In genomic region chr3:169668957-169669681, GRCh38 we compare ENCODE assay signal across 8 cellular contexts. TPM values are rescaled to one million over a fixed set of nuclear protein-coding genes. Genes with fewer than 3 reads are reported as not detected.
DNase-seq lines count a peak whose midpoint lies in the region; FAIRE-seq and TF ChIP-seq lines count a peak whose summit lies in the region.

No MANE protein-coding gene starts in this region.

- no peak overlapping the region for H4K5ac ChIP-seq in H9 (ENCODE audit: insufficient read length, low read depth, low read length)

- no CpG with 5 or more reads among the region's 45 CpGs for WGBS in H9 (ENCODE audit: extremely low coverage, insufficient read length, low lambda C conversion rate)
- 1 to 2% (median 1%) methylated on average over 45 of the region's 45 CpGs for WGBS in small intestine, 3 donors

- peak; percentile 91 to 93 for DNase-seq in NCI-H2081 (lab: John Stamatoyannopoulos, UW)
- no peak for DNase-seq in NCI-H2081 treated with DMSO at 0.1 percent for 48 hours (lab: John Stamatoyannopoulos, UW)
- peak; percentile 85 for DNase-seq in H9
- DNase-seq in RPMI8226, result peak; percentile 88
- DNase-seq in breast epithelium (ENCODE audit: low spot score in 2 of 2), result no peak
- peak; percentile 59 for DNase-seq in iris pigment epithelial cell (ENCODE audit: low read depth)
- DNase-seq in small intestine, result peak; percentile 74

- peaks cover 43 to 49% of the 10 kb centered on the region in 2 experiments for H3K4me1 Mint-ChIP-seq in H9

- H2AK5ac ChIP-seq in H9 (ENCODE audit: insufficient read length, low read length), result no peak overlapping the region

- TF ChIP-seq CTCF in H9 (conservative IDR thresholded peaks at IDR 0.05) (peak; percentile 85), KMS-11 (conservative IDR thresholded peaks at IDR 0.05; ENCODE audit: low read depth, low read length) (peak; percentile 87), breast epithelium (IDR thresholded peaks at IDR 0.05) (peak in 2 of 3 donors; percentile 38 to 50)

- H3K4ac ChIP-seq in H9 (ENCODE audit: low read depth, low read length), result no peak overlapping the region

- peaks cover 0 to 11% (median 10%) of the 10 kb centered on the region in 3 experiments; a peak in 6 of 7 replicates for H3K36me3 Mint-ChIP-seq in H9 (ENCODE audit: insufficient read depth in 1 of 3, low read depth in 3 of 3)

- H3K9me3 ChIP-seq in H9 (ENCODE audit: control insufficient read depth, low read depth, low read length) (no peaks in the 10 kb centered on the region), breast epithelium (peaks cover 7 to 16% of the 10 kb centered on the region in 2 donors), small intestine (ENCODE audit: control insufficient read depth, low read depth) (no peaks in the 10 kb centered on the region)

- intact Hi-C loops in breast epithelium (cut with DNase I; ENCODE audit: low total_unique reads), result no loop called here

- H2BK5ac ChIP-seq in H9 (ENCODE audit: insufficient read length, low read length), result no peak overlapping the region

- H3K27me3 ChIP-seq in H9 (ENCODE audit: insufficient read depth, low read length), result peaks cover 37% of the 10 kb centered on the region
- H3K27me3 ChIP-seq in KMS-11 (ENCODE audit: insufficient read depth, low read depth), result peaks cover 43% of the 10 kb centered on the region
- H3K27me3 ChIP-seq in breast epithelium, result peaks cover 0 to 75% of the 10 kb centered on the region in 2 donors
- H3K27me3 ChIP-seq in small intestine (ENCODE audit: control insufficient read depth in 2 of 2, insufficient read depth in 2 of 2, low read length in 2 of 2), result peaks cover 0 to 26% of the 10 kb centered on the region in 2 donors

- peak overlapping the region; percentile 57 for H3K4me3 ChIP-seq in KMS-11 (IDR thresholded peaks at IDR 0.05; ENCODE audit: insufficient read depth, low read depth, low read length)
- peak overlapping the region; percentile 21 to 45 (median 38) for H3K4me3 ChIP-seq in breast epithelium
- peak overlapping the region in 1 of 2 donors; percentile 56 for H3K4me3 ChIP-seq in small intestine (ENCODE audit: low read depth in 1 of 2, low read length in 2 of 2)

- no peaks in the 10 kb centered on the region; the same call in 1 of the 2 replicates for H3K4me1 ChIP-seq in H9 (ENCODE audit: insufficient read depth, low read length)
- H3K4me1 ChIP-seq in KMS-11 (ENCODE audit: low read depth, poor library complexity, severe bottlenecking), result peaks cover 9% of the 10 kb centered on the region
- H3K4me1 ChIP-seq in breast epithelium, result no peaks in the 10 kb centered on the region
- H3K4me1 ChIP-seq in small intestine (ENCODE audit: control insufficient read depth in 2 of 2, insufficient read depth in 1 of 2, low read depth in 1 of 2, low read length in 1 of 2), result no peaks in the 10 kb centered on the region

- H3K9ac ChIP-seq in H9 (ENCODE audit: extremely low read depth, insufficient read length, low read length), result no peak overlapping the region
- peak overlapping the region; percentile 4; the same call in 1 of the 2 replicates for H3K9ac ChIP-seq in KMS-11

- FAIRE-seq in small intestine (lab: Jason Lieb, UNC), result no peak

- H2BK120ac ChIP-seq in H9 (ENCODE audit: low read depth, low read length, poor library complexity, severe bottlenecking), result no peak overlapping the region

- no peak overlapping the region for H3K14ac ChIP-seq in H9 (ENCODE audit: insufficient read depth, low read length)

- H2BK20ac ChIP-seq in H9 (ENCODE audit: low read depth, low read length, poor library complexity, severe bottlenecking), result no peak overlapping the region

- H3K56ac ChIP-seq in H9 (ENCODE audit: insufficient read length, low read depth, low read length), result no peak overlapping the region

- no peak overlapping the region for H2BK12ac ChIP-seq in H9 (ENCODE audit: insufficient read length, low read depth, low read length)

- H3K23me2 ChIP-seq in H9 (ENCODE audit: insufficient read length, low read depth, low read length, poor library complexity, severe bottlenecking), result peaks cover 18% of the 10 kb centered on the region

- TF ChIP-seq POLR2A in breast epithelium (IDR thresholded peaks at IDR 0.05), result no peak

- peak overlapping the region; percentile 79 for H3K4me2 ChIP-seq in H9 (ENCODE audit: insufficient read depth, insufficient read length, low read length)
- peak overlapping the region; percentile 91 for H3K4me2 ChIP-seq in KMS-11

- no peak overlapping the region for H3T11ph ChIP-seq in H9 (ENCODE audit: low read length)

- H3K27ac ChIP-seq in H9 (ENCODE audit: insufficient read length, low read depth, low read length), result no peak overlapping the region
- no peak overlapping the region for H3K27ac ChIP-seq in KMS-11
- H3K27ac ChIP-seq in breast epithelium, result no peak overlapping the region
- H3K27ac ChIP-seq in small intestine (ENCODE audit: low read depth in 1 of 2, low read length in 1 of 2), result no peak overlapping the region

- no peaks in the 10 kb centered on the region for H3K36me3 ChIP-seq in KMS-11 (ENCODE audit: insufficient read depth)
- no peaks in the 10 kb centered on the region for H3K36me3 ChIP-seq in breast epithelium
- no peaks in the 10 kb centered on the region for H3K36me3 ChIP-seq in small intestine (ENCODE audit: control insufficient read depth in 2 of 2, insufficient read depth in 2 of 2, low read length in 2 of 2)

- no peaks in the 10 kb centered on the region for H4K20me1 ChIP-seq in H9 (ENCODE audit: control insufficient read depth, insufficient read depth, insufficient read length)
- H4K20me1 ChIP-seq in KMS-11 (ENCODE audit: insufficient read depth), result no peaks in the 10 kb centered on the region

- H3K27me3 Mint-ChIP-seq in H9 (ENCODE audit: low read depth), result peaks cover 87% of the 10 kb centered on the region

- H2BK15ac ChIP-seq in H9 (ENCODE audit: low read depth, low read length), result no peak overlapping the region

- no peak overlapping the region for H3K27ac Mint-ChIP-seq in H9

- H3K4me3 Mint-ChIP-seq in H9, result peak overlapping the region; percentile 59 to 80

- H3K18ac ChIP-seq in H9 (ENCODE audit: insufficient read length, low read depth, low read length), result no peak overlapping the region

- no peaks in the 10 kb centered on the region for H3K79me2 ChIP-seq in H9 (ENCODE audit: insufficient read depth, low read length)
- no peaks in the 10 kb centered on the region for H3K79me2 ChIP-seq in KMS-11 (ENCODE audit: insufficient read depth, low read depth)

- H3K23ac ChIP-seq in H9 (ENCODE audit: insufficient read length, low read depth, low read length), result no peak overlapping the region

- H3K79me1 ChIP-seq in H9 (ENCODE audit: insufficient read depth, low read depth, low read length, poor library complexity, severe bottlenecking), result no peaks in the 10 kb centered on the region

- peaks cover 10 to 12% of the 10 kb centered on the region in 2 experiments for H3K9me3 Mint-ChIP-seq in H9

- H2AFZ ChIP-seq in H9 (ENCODE audit: low read length), result no peak overlapping the region
- H2AFZ ChIP-seq in KMS-11 (ENCODE audit: low read depth), result peak overlapping the region; percentile 84

- no peak overlapping the region for H4K8ac ChIP-seq in H9 (replicated peaks; ENCODE audit: insufficient read length, low read depth, low read length)

- H4K91ac ChIP-seq in H9 (ENCODE audit: insufficient read length, low read depth, low read length), result no peak overlapping the region

RNA-seq across cellular contexts. Expression of gene MECOM, which starts 5.6 kb away (rescaled TPM):
- total RNA-seq in H9 (2021), result 0.15 and 0.35 TPM in 2 replicates
- total RNA-seq in breast epithelium, result 10 to 100 TPM in 2 of 3 donors, 1 to 10 TPM in 1; 7.5 to 21.6 (median 13.9) TPM
- polyA plus RNA-seq in small intestine, result 10 to 100 TPM; 11.1 to 29.1 (median 20.4) TPM

Comparison
In these comparisons a context has a peak if more than half of its experiments do, and no peak if none do; other contexts are left out.
1. DNase-seq: peak in NCI-H2081 (2 of 2), H9 (single experiment), RPMI8226 (single experiment), iris pigment epithelial cell (single experiment) and small intestine (single experiment); none in NCI-H2081 treated with DMSO at 0.1 percent for 48 hours (single experiment) and breast epithelium (0 of 2).
2. Peak in every context shown above with its lines, with median percentiles within 50 percentile points of each other: CTCF ChIP-seq.